In the genomic region with DNA sequence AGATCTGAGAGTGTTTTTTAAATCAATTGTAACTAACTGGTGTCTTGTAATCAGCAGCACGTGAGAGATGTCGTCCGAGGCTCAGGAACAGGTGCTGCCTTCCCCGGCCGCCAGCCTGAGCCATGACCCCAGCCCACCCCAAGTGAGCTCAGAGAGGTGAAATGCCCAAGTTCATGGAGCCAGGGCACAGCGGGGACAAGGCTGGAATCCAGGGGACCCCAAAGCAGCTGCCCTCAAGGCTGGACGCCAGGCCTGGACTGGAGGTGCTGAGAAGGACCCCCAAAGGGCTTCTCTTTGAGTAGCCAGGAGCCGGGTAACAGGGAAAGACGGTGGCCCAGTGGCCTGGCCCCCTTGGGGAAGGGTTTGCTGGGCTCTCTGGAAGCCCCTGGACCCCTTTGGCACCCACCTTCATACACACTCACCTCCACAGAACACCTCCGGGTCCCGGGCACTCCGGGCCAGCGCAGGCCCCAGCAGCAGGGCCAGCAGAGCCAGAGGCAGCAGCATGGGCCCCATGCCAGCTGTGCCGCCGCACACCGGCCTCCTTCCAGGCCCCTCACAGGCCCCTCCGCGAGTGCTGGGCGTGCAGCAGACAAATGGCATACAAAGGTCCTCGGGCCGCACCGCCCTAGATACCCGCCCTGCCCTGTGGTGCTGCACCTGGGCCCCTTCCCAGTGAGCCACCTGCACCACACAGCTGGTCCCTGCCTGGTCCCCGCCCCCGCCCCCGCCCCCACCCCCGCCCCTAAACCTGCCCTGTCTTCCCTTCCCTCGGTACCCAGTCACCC, we compare ENCODE assay signal across 26 cellular contexts. TPM values are rescaled to one million over a fixed set of nuclear protein-coding genes. Genes with fewer than 3 reads are reported as not detected.
DNase-seq lines count a peak whose midpoint lies in the region; ATAC-seq, FAIRE-seq and TF ChIP-seq lines count a peak whose summit lies in the region.
"Had no signal": no experiment of that assay in that cellular context is flagged by ENCODE, and none has a peak within 500 bp of the region (broad histone marks: within the 10 kb centered on the region; RNA-seq: fewer than 3 reads in every experiment).

No MANE protein-coding gene starts in this region.

- WGBS in HepG2 (ENCODE audit: low lambda C conversion rate): 21% methylated on average over 11 of the region's 28 CpGs

- CTCF ChIA-PET in HepG2 (lab: Yijun Ruan, JAX; ENCODE audit: low intra/inter-chr PET ratio, low total read pairs): no interaction called here

- no peaks in the 10 kb centered on the region for H3K9me3 ChIP-seq in left ventricle myocardium inferior (replicated peaks)
- no peaks in the 10 kb centered on the region for H3K9me3 ChIP-seq in HepG2 (ENCODE audit: low read length)
- H3K9me3 ChIP-seq: BE2C, Caco-2, Peyer's patch, SJSA1 had no signal

- TF ChIP-seq RAD21 in HepG2 (CRISPR knock-in tag; IDR thresholded peaks at IDR 0.05): no peak

- peaks cover 16% of the 10 kb centered on the region for H3K27me3 Mint-ChIP-seq in stimulated activated memory B cell treated with anti-CD40 and anti-IgM and Interleukin-4, amounts not matched to agents 10 μg/mL and 1 μg/mL and 100 μg/mL, for 72 hours
- peaks cover 16 to 28% of the 10 kb centered on the region in 2 donors for H3K27me3 Mint-ChIP-seq in effector memory CD8-positive, alpha-beta T cell

- POLR2A ChIA-PET in HepG2 (lab: Yijun Ruan, JAX): no interaction called here

- no peak for FAIRE-seq in HepG2 (lab: Jason Lieb, UNC)
- FAIRE-seq: GM12892, GM18507, K562 had no signal

- H3K36me3 ChIP-seq in left ventricle myocardium inferior: no peaks in the 10 kb centered on the region
- no peaks in the 10 kb centered on the region for H3K36me3 ChIP-seq in HepG2 (replicated peaks in 1 of 2; ENCODE audit: control insufficient read depth in 1 of 2, insufficient read depth in 2 of 2, low read length in 2 of 2)
- H3K36me3 ChIP-seq: BE2C, Peyer's patch, SJSA1 had no signal

- no peaks in the 10 kb centered on the region for H4K20me1 ChIP-seq in HepG2 (ENCODE audit: insufficient read depth, low read length)

- no peaks in the 10 kb centered on the region for H3K9me3 Mint-ChIP-seq in stimulated activated memory B cell treated with anti-CD40 and anti-IgM and Interleukin-4, amounts not matched to agents 10 μg/mL and 1 μg/mL and 100 μg/mL, for 72 hours
- no peaks in the 10 kb centered on the region for H3K9me3 Mint-ChIP-seq in effector memory CD8-positive, alpha-beta T cell
- H3K9me3 Mint-ChIP-seq: CD4-positive, alpha-beta T cell had no signal

- no peak overlapping the region for H3K27ac ChIP-seq in left ventricle myocardium inferior (replicated peaks)
- no peak overlapping the region for H3K27ac ChIP-seq in HepG2 (ENCODE audit: extremely low read length, insufficient read depth, low read length)
- H3K27ac ChIP-seq: Peyer's patch, SJSA1 had no signal

- no peaks in the 10 kb centered on the region for H3K79me2 ChIP-seq in HepG2 (ENCODE audit: insufficient read depth, low read length)

- DNase-seq in Right ventricle myocardium superior (peak; percentile 15), left ventricle myocardium inferior (no peak), NCI-H69 (lab: John Stamatoyannopoulos, UW) (peak; percentile 72), HepG2 (ENCODE audit: low spot score) (no peak)
- no peak for DNase-seq in effector memory CD8-positive, alpha-beta T cell
- DNase-seq in stimulated activated CD4-positive, alpha-beta T cell treated with anti-CD3 and anti-CD28 coated beads, Interleukin-2, amount 100 ng/mL, for 24 hours: no peak
- DNase-seq: BE2C; Caco-2; CD4-positive, alpha-beta T cell; DMS153; GOT3; NCI-H1092; NCI-H1436; NCI-H187 treated with DMSO at 0.1 percent for 48 hours; NCI-H446; NCI-H526 treated with DMSO at 0.1 percent for 48 hours; Peyer's patch had no signal

- H3K4me1 ChIP-seq in left ventricle myocardium inferior (no peaks in the 10 kb centered on the region), HepG2 (ENCODE audit: insufficient read depth, low read length) (peaks cover 16% of the 10 kb centered on the region)
- H3K4me1 ChIP-seq: BE2C, Peyer's patch, SJSA1 had no signal

- in situ Hi-C loops in HepG2 (cut with HindIII; ENCODE audit: extremely low pct_ligation_motif_present, low pct_unique_long_range_greater_than_20kb): no loop called here

- H3K4me2 ChIP-seq in HepG2 (ENCODE audit: low read depth, low read length): no peak overlapping the region

- TF ChIP-seq CTCF in left ventricle myocardium inferior (IDR thresholded peaks at IDR 0.05; ENCODE audit: borderline replicate concordance): no peak
- TF ChIP-seq CTCF in HepG2 (CRISPR knock-in tag; IDR thresholded peaks at IDR 0.05): no peak

- intact Hi-C loops in Right ventricle myocardium superior (cut with DNase I): no loop called here
- intact Hi-C loops in left ventricle myocardium inferior (cut with micrococcal nuclease): no loop called here
- intact Hi-C loops in HepG2 (cut with micrococcal nuclease; ENCODE audit: unreplicated experiment): no loop called here

- peaks cover 6% of the 10 kb centered on the region for H3K4me1 Mint-ChIP-seq in stimulated activated memory B cell treated with anti-CD40 and anti-IgM and Interleukin-4, amounts not matched to agents 10 μg/mL and 1 μg/mL and 100 μg/mL, for 72 hours
- peaks cover 0 to 3% of the 10 kb centered on the region in 2 donors for H3K4me1 Mint-ChIP-seq in effector memory CD8-positive, alpha-beta T cell (ENCODE audit: low read depth in 2 of 2)

- H3K27ac Mint-ChIP-seq in stimulated activated memory B cell treated with anti-CD40 and anti-IgM and Interleukin-4, amounts not matched to agents 10 μg/mL and 1 μg/mL and 100 μg/mL, for 72 hours: no peak overlapping the region
- no peak overlapping the region for H3K27ac Mint-ChIP-seq in effector memory CD8-positive, alpha-beta T cell
- H3K27ac Mint-ChIP-seq: CD4-positive, alpha-beta T cell had no signal

- H3K36me3 Mint-ChIP-seq in stimulated activated memory B cell treated with anti-CD40 and anti-IgM and Interleukin-4, amounts not matched to agents 10 μg/mL and 1 μg/mL and 100 μg/mL, for 72 hours: no peaks in the 10 kb centered on the region
- H3K36me3 Mint-ChIP-seq in effector memory CD8-positive, alpha-beta T cell (ENCODE audit: insufficient read depth): no peaks in the 10 kb centered on the region

- no peak overlapping the region for H2AFZ ChIP-seq in HepG2 (ENCODE audit: low read length)

- no peak overlapping the region for H3K4me3 ChIP-seq in left ventricle myocardium inferior
- no peak overlapping the region for H3K4me3 ChIP-seq in HepG2 (replicated peaks in 1 of 3; ENCODE audit: insufficient read depth in 1 of 3, low read depth in 2 of 3, low read length in 3 of 3)
- H3K4me3 ChIP-seq: K562, Peyer's patch, SJSA1 had no signal

- TF ChIP-seq EP300 in HepG2 (IDR thresholded peaks at IDR 0.05; ENCODE audit: low read depth in 2 of 2, low read length in 2 of 2) (no peak), HepG2 (CRISPR knock-in tag; IDR thresholded peaks at IDR 0.05; ENCODE audit: borderline replicate concordance) (no peak)

- peaks cover 51% of the 10 kb centered on the region for H3K27me3 ChIP-seq in left ventricle myocardium inferior (ENCODE audit: low read depth)
- H3K27me3 ChIP-seq in HepG2 (ENCODE audit: control insufficient read depth in 1 of 2, insufficient read depth in 2 of 2, low read length in 2 of 2): peaks cover 2 to 63% of the 10 kb centered on the region in 2 experiments; a peak in 4 of 5 replicates
- H3K27me3 ChIP-seq: BE2C, Peyer's patch had no signal

- no peak for TF ChIP-seq POLR2A in HepG2 (IDR thresholded peaks at IDR 0.05; ENCODE audit: insufficient read depth in 1 of 2, low read depth in 2 of 2, low read length in 2 of 2)

- H3K4me3 Mint-ChIP-seq in stimulated activated memory B cell treated with anti-CD40 and anti-IgM and Interleukin-4, amounts not matched to agents 10 μg/mL and 1 μg/mL and 100 μg/mL, for 72 hours: no peak overlapping the region
- no peak overlapping the region for H3K4me3 Mint-ChIP-seq in effector memory CD8-positive, alpha-beta T cell
- H3K4me3 Mint-ChIP-seq: CD4-positive, alpha-beta T cell had no signal

- no TSS peak for BruUV-seq in HepG2 (replicated peaks; lab: Mats Ljungman, UMichigan)

- H3K9ac ChIP-seq in HepG2 (ENCODE audit: insufficient read depth, low read depth, low read length): no peak overlapping the region

- ATAC-seq in Right ventricle myocardium superior (ENCODE audit: poor library complexity): no peak
- ATAC-seq in HepG2: peak; percentile 11; the same call in 2 of the 3 replicates
- ATAC-seq in stimulated activated memory B cell treated with anti-CD40 and anti-IgM and Interleukin-4, amounts not matched to agents 10 μg/mL and 1 μg/mL and 100 μg/mL, for 72 hours: peak; percentile 2
- ATAC-seq in effector memory CD8-positive, alpha-beta T cell (replicated peaks): no peak
- ATAC-seq in HG02642 (IDR thresholded peaks at IDR 0.05; ENCODE audit: poor library complexity, unreplicated experiment): no peak
- ATAC-seq: K562 had no signal

RNA-seq across cellular contexts. Expression of a gene that starts 24.0 kb away (rescaled TPM):
- total RNA-seq in Right ventricle myocardium superior (not detected), left ventricle myocardium inferior (not detected), HepG2 (2016; rRNA removed; fragmentation: Illumina TruSeq; extraction: Trizol) (not detected in 2 replicates)
- not detected in 2 replicates for total RNA-seq in HepG2 (2016; cell fraction: cytosol; rRNA removed; fragmentation: Illumina TruSeq; extraction: Trizol; ENCODE audit: low read depth)
- total RNA-seq in HepG2 (2016; cell fraction: insoluble cytoplasmic fraction; rRNA removed; fragmentation: Illumina TruSeq; extraction: Trizol): not detected in 2 replicates
- total RNA-seq in HepG2 (2016; cell fraction: membrane; rRNA removed; fragmentation: Illumina TruSeq; extraction: Trizol): not detected in 2 replicates
- total RNA-seq in HepG2 (2016; cell fraction: nucleus; rRNA removed; fragmentation: Illumina TruSeq; extraction: Trizol): not detected in 2 replicates
- not detected in 2 replicates for polyA plus RNA-seq in HepG2 (2011; rRNA removed)
- polyA plus RNA-seq in HepG2 (2011; cell fraction: cytosol; rRNA removed): not detected in 2 replicates
- not detected in 2 replicates for polyA plus RNA-seq in HepG2 (2011; cell fraction: nucleus; rRNA removed)
- polyA plus RNA-seq in HepG2 (2012): not detected in 2 replicates
- polyA plus RNA-seq in HepG2 (2016; cell fraction: cytosol; fragmentation: Illumina TruSeq; extraction: Trizol; ENCODE audit: low read depth): not detected in 2 replicates
- polyA plus RNA-seq in HepG2 (2016; cell fraction: insoluble cytoplasmic fraction; fragmentation: Illumina TruSeq; extraction: Trizol; ENCODE audit: low read depth): not detected in 2 replicates
- polyA plus RNA-seq in HepG2 (2016; cell fraction: membrane; fragmentation: Illumina TruSeq; extraction: Trizol; ENCODE audit: low read depth): not detected in 2 replicates
- polyA plus RNA-seq in HepG2 (2016; cell fraction: nucleus; fragmentation: Illumina TruSeq; extraction: Trizol; ENCODE audit: insufficient read depth, low read depth): not detected in 2 replicates
- polyA minus RNA-seq in HepG2 (2011; rRNA and poly(A)+ RNA removed; ENCODE audit: low replicate concordance): not detected in 2 replicates
- polyA minus RNA-seq in HepG2 (2011; cell fraction: cytosol; rRNA and poly(A)+ RNA removed): not detected in 2 replicates
- not detected in 2 replicates for polyA minus RNA-seq in HepG2 (2011; cell fraction: nucleus; rRNA and poly(A)+ RNA removed)
- total RNA-seq: A673; Caco-2; CD4-positive, alpha-beta T cell; G401; K562; SJSA1; T-helper 1 cell treated with Interleukin-12 subunit alpha and Interleukin-12 subunit beta and Interleukin-4 antibody, amounts not matched to agents 30 ng/mL and 1 ng/mL, for 36 hours had no signal
- polyA plus RNA-seq: K562 had no signal

Comparison
In these comparisons a context has a peak if more than half of its experiments do, and no peak if none do; other contexts are left out.
1. DNase-seq: peak in Right ventricle myocardium superior (single experiment) and NCI-H69 (single experiment); none in left ventricle myocardium inferior (single experiment), HepG2 (single experiment), effector memory CD8-positive, alpha-beta T cell (0 of 3) and stimulated activated CD4-positive, alpha-beta T cell treated with anti-CD3 and anti-CD28 coated beads, Interleukin-2, amount 100 ng/mL, for 24 hours (0 of 2).
2. ATAC-seq: peak in HepG2 (single experiment) and stimulated activated memory B cell treated with anti-CD40 and anti-IgM and Interleukin-4, amounts not matched to agents 10 μg/mL and 1 μg/mL and 100 μg/mL, for 72 hours (single experiment); none in Right ventricle myocardium superior (single experiment), effector memory CD8-positive, alpha-beta T cell (single experiment) and HG02642 (single experiment).